Comparison of ENCODE assay signal across 8 cellular contexts in the genomic region with DNA sequence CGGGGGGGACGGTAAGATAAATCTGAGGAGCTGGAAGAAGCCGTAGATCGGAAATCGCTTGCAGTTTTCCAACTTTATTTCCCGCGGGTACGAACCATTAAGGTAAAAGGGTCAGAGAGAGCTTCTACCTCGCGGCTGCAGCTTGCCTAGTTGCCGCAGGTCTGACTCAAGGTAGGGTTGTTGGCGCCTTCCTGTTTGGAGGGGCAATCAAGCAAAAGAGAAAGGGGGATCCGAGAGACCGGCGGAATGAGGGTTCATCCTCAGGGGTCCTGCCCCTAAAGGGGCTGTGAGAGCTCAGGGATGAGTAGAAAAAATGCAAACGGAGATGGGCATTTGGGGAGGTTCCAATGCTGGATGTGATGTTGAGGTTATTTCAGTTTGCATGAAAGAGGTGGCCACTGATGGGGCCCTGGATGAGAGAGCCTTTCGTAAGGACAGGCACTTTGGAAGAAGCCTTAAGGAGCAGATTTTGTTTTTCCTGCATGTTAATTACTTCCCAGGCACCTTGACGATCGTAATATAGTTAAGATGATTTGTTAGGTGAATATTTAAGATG. TPM values are rescaled to one million over a fixed set of nuclear protein-coding genes. Genes with fewer than 3 reads are reported as not detected.
DNase-seq lines count a peak whose midpoint lies in the region; ATAC-seq and TF ChIP-seq lines count a peak whose summit lies in the region.

No MANE protein-coding gene starts in this region.

- no peak for DNase-seq in stimulated activated CD8-positive, alpha-beta memory T cell treated with anti-CD3 and anti-CD28 coated beads, Interleukin-4, amount 100 ng/mL, for 48 hours
- no peak for DNase-seq in NCI-H2227 treated with DMSO at 0.1 percent for 48 hours (lab: John Stamatoyannopoulos, UW)

- ATAC-seq in HG03342 (IDR thresholded peaks at IDR 0.05; ENCODE audit: unreplicated experiment) (peak; percentile 27), GM21576 (IDR thresholded peaks at IDR 0.05; ENCODE audit: unreplicated experiment) (no peak), GM21423 (IDR thresholded peaks at IDR 0.05; ENCODE audit: unreplicated experiment) (no peak)

- no peak overlapping the region for H3K27ac ChIP-seq in ACC112 (ENCODE audit: low read depth, low read length)
- no peak overlapping the region for H3K27ac ChIP-seq in ectodermal cell (ENCODE audit: insufficient read depth, low read depth, low read length, poor library complexity, severe bottlenecking)

- H3K27ac Mint-ChIP-seq in nephron = no peak overlapping the region

- H3K4me3 Mint-ChIP-seq in nephron = peak overlapping the region; percentile 79 to 85 (median 84)

- H3K36me3 ChIP-seq in ACC112 (ENCODE audit: insufficient read depth, low read length) = no peaks in the 10 kb centered on the region
- H3K36me3 ChIP-seq in ectodermal cell (ENCODE audit: control insufficient read depth, insufficient read depth, low read length) = no peaks in the 10 kb centered on the region

- no peaks in the 10 kb centered on the region for H3K9me3 Mint-ChIP-seq in nephron

- H3K4me1 Mint-ChIP-seq in nephron = peaks cover 7% of the 10 kb centered on the region

- TF ChIP-seq CTCF in nephron (IDR thresholded peaks at IDR 0.05; ENCODE audit: unreplicated experiment in 3 of 3) = no peak

- H3K9me3 ChIP-seq in ectodermal cell (ENCODE audit: control insufficient read depth, low read length) = no peaks in the 10 kb centered on the region

- H3K4me3 ChIP-seq in ACC112 (ENCODE audit: low read depth, low read length) (peak overlapping the region; percentile 76), ectodermal cell (ENCODE audit: insufficient read depth, low read depth, low read length) (peak overlapping the region; percentile 42)

- H2AFZ ChIP-seq in ACC112 (ENCODE audit: low read length, unreplicated experiment) = peak overlapping the region; percentile 28

- H3K27me3 Mint-ChIP-seq in nephron (ENCODE audit: low read depth) = peaks cover 60% of the 10 kb centered on the region

- H3K79me2 ChIP-seq in ACC112 (ENCODE audit: control insufficient read depth, insufficient read depth, low read length, unreplicated experiment) = no peaks in the 10 kb centered on the region

- H3K36me3 Mint-ChIP-seq in nephron (ENCODE audit: low read depth) = no peaks in the 10 kb centered on the region

- 7 to 16% methylated on average over 17 to 19 of the region's 19 CpGs for WGBS in ectodermal cell, 2 experiments

- H3K27me3 ChIP-seq in ACC112 (ENCODE audit: insufficient read depth, low read length) = peaks cover 58% of the 10 kb centered on the region
- peaks cover 28% of the 10 kb centered on the region for H3K27me3 ChIP-seq in ectodermal cell (ENCODE audit: control insufficient read depth, insufficient read depth, low read length, poor library complexity, severe bottlenecking)

- H3K4me1 ChIP-seq in ACC112 (ENCODE audit: control insufficient read depth, insufficient read depth, low read length, unreplicated experiment) (no peaks in the 10 kb centered on the region), ectodermal cell (ENCODE audit: control insufficient read depth, insufficient read depth, low read length) (peaks cover 3% of the 10 kb centered on the region)

RNA-seq across cellular contexts. Expression of a gene that starts 0.9 kb away (rescaled TPM):
- not detected for polyA plus RNA-seq in ectodermal cell (2013, experiment 1 of 4)
- not detected for polyA plus RNA-seq in ectodermal cell (2013, experiment 2 of 4)
- polyA plus RNA-seq in ectodermal cell (2013, experiment 3 of 4) = not detected
- not detected for polyA plus RNA-seq in ectodermal cell (2013, experiment 4 of 4)
